In the genomic region with DNA sequence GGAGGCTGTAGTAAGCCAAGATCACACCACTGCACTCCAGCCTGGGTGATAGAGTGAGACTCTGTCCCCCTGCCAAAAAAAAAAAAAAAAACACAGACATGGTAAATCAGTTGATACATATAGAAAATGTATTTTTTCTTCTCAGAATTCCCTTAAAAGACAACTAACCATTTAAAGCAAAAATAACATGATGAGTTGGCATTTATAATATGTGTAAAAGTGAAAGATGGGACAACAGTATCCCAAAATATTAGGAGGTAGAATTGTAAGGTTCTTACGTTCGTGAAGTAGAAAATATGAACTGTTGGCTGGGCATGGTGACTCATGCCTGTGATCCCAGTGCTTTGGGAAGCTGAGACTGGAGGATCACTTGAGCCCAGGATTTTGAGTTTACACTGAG, we compare ENCODE assay signal across 24 cellular contexts.
A peak's percentile ranks its signal among the peaks of the same experiment; 100 is the strongest.
DNase-seq lines count a peak whose midpoint lies in the region; ATAC-seq, FAIRE-seq and TF ChIP-seq lines count a peak whose summit lies in the region.
"Had no signal": no experiment of that assay in that cellular context is flagged by ENCODE, and none has a peak within 500 bp of the region (broad histone marks: within the 10 kb centered on the region; RNA-seq: fewer than 3 reads in every experiment).

No MANE protein-coding gene starts in this region.

- DNase-seq in A549 (ENCODE audit: low read depth in 1 of 2, low spot score in 1 of 2) = no peak
- DNase-seq in HFFc6 = no peak
- DNase-seq in bronchial epithelial cell (ENCODE audit: low read depth) = no peak
- DNase-seq in osteoblast (ENCODE audit: insufficient read length, low spot score, missing footprints) = no peak
- DNase-seq in coronary artery (ENCODE audit: low spot score) = no peak
- DNase-seq in iPS-NIHi7 (ENCODE audit: extremely low spot score) = no peak
- no peak for DNase-seq in NCI-H2227 (lab: John Stamatoyannopoulos, UW; ENCODE audit: unreplicated experiment)
- DNase-seq: 8988T; CD4-positive, CD25-positive, alpha-beta regulatory T cell; DMS153; DND-41; H9; NCI-H1048; NCI-H1417; NCI-H1694; NCI-H2029 treated with DMSO at 0.1 percent for 48 hours; NCI-H2227 treated with DMSO at 0.1 percent for 48 hours; NCI-H526 treated with DMSO at 0.1 percent for 48 hours; Right ventricle myocardium superior; RPMI8226 had no signal

- CTCF ChIA-PET in A549 (lab: Yijun Ruan, JAX) = interaction anchor here (0.6 to 1.5 kb wide), 3 partner anchors 179 to 835 kb away, joined by 3 to 4 read pairs (median 4); no protein-coding TSS in a partner anchor

- peaks cover 45% of the 10 kb centered on the region for H3K36me3 Mint-ChIP-seq in HFFc6 (ENCODE audit: low read depth)

- 0 out of 2 replicates have a peak, but pooled peaks cover 3% of the 10 kb centered on the region for H3K27me3 Mint-ChIP-seq in HFFc6 (ENCODE audit: insufficient read depth)
- H3K27me3 Mint-ChIP-seq: CD4-positive, CD25-positive, alpha-beta regulatory T cell; IgD-negative memory B cell had no signal

- no peak for TF ChIP-seq POLR2A in A549 (IDR thresholded peaks at IDR 0.05; ENCODE audit: low read length)

- 92% methylated on average over 2 of the region's 2 CpGs for WGBS in A549 (ENCODE audit: missing lambda C conversion rate)

- no peak overlapping the region for H2AFZ ChIP-seq in osteoblast (ENCODE audit: low read length)
- H2AFZ ChIP-seq: GM23338 had no signal

- H3K27ac Mint-ChIP-seq in HFFc6 = peak overlapping the region; percentile 40
- H3K27ac Mint-ChIP-seq: CD4-positive, CD25-positive, alpha-beta regulatory T cell; GM23338; H9; IgD-negative memory B cell had no signal

- H3K27ac ChIP-seq in A549 = no peak overlapping the region
- H3K27ac ChIP-seq in osteoblast (ENCODE audit: low read depth, low read length) = peak overlapping the region; percentile 20
- H3K27ac ChIP-seq in coronary artery = no peak overlapping the region
- H3K27ac ChIP-seq: BLaER1 had no signal

- no peaks in the 10 kb centered on the region for H3K79me2 ChIP-seq in osteoblast (ENCODE audit: insufficient read depth, low read length)

- ATAC-seq in A549 = no peak
- ATAC-seq: GM23338 had no signal

- H3K9me3 ChIP-seq in A549 = no peaks in the 10 kb centered on the region
- no peaks in the 10 kb centered on the region for H3K9me3 ChIP-seq in osteoblast (ENCODE audit: low read depth, low read length)

- TF ChIP-seq EP300 in A549 (IDR thresholded peaks at IDR 0.05) = no peak

- no peak overlapping the region for H3K4me3 ChIP-seq in A549
- no peak overlapping the region for H3K4me3 ChIP-seq in bronchial epithelial cell (ENCODE audit: low read depth, low read length)
- no peak overlapping the region for H3K4me3 ChIP-seq in osteoblast (ENCODE audit: insufficient read depth, low read length)
- H3K4me3 ChIP-seq in coronary artery = no peak overlapping the region
- H3K4me3 ChIP-seq: BLaER1, GM23338 had no signal

- FAIRE-seq in A549 (lab: Jason Lieb, UNC) (peak; percentile 36), bronchial epithelial cell (lab: Jason Lieb, UNC) (peak; percentile 40)
- FAIRE-seq: G401.6 had no signal

- peaks cover 22% of the 10 kb centered on the region for H3K4me1 Mint-ChIP-seq in HFFc6 (ENCODE audit: low read depth)
- H3K4me1 Mint-ChIP-seq: IgD-negative memory B cell had no signal

- no peak overlapping the region for H3K4me2 ChIP-seq in A549
- no peak overlapping the region for H3K4me2 ChIP-seq in osteoblast (ENCODE audit: insufficient read depth, low read length)
- H3K4me2 ChIP-seq: BLaER1, GM23338 had no signal

- POLR2A ChIA-PET in A549 (lab: Yijun Ruan, JAX) = no interaction called here

- no peak overlapping the region for H3K4me3 Mint-ChIP-seq in HFFc6
- H3K4me3 Mint-ChIP-seq: GM23338, H9, IgD-negative memory B cell had no signal

- TF ChIP-seq CTCF in A549 (IDR thresholded peaks at IDR 0.05) = no peak
- no peak for TF ChIP-seq CTCF in HFFc6 (IDR thresholded peaks at IDR 0.05)
- no peak for TF ChIP-seq CTCF in bronchial epithelial cell (IDR thresholded peaks at IDR 0.05; ENCODE audit: insufficient read depth, low read length, severe bottlenecking)
- no peak for TF ChIP-seq CTCF in osteoblast (IDR thresholded peaks at IDR 0.05; ENCODE audit: extremely low read depth, low read depth, low read length)
- no peak for TF ChIP-seq CTCF in coronary artery (IDR thresholded peaks at IDR 0.05)

- H3K27me3 ChIP-seq in bronchial epithelial cell (ENCODE audit: control insufficient read depth, insufficient read depth, low read length) (no peaks in the 10 kb centered on the region), osteoblast (ENCODE audit: insufficient read depth, low read length) (no peaks in the 10 kb centered on the region)
- H3K27me3 ChIP-seq: BLaER1 had no signal

- no peaks in the 10 kb centered on the region for H4K20me1 ChIP-seq in osteoblast (ENCODE audit: insufficient read depth, low read length)
- H4K20me1 ChIP-seq: BLaER1 had no signal

- no peaks in the 10 kb centered on the region; the same call in 2 of the 3 replicates for H3K4me1 ChIP-seq in A549
- H3K4me1 ChIP-seq in osteoblast (ENCODE audit: insufficient read depth, low read length) = no peaks in the 10 kb centered on the region
- H3K4me1 ChIP-seq: BLaER1 had no signal

- no peak for TF ChIP-seq RAD21 in A549 (conservative IDR thresholded peaks at IDR 0.05 in 1 of 2, IDR thresholded peaks at IDR 0.05 in 1 of 2)

- no peaks in the 10 kb centered on the region for H3K36me3 ChIP-seq in bronchial epithelial cell (ENCODE audit: control insufficient read depth, insufficient read depth, low read length)
- no peaks in the 10 kb centered on the region for H3K36me3 ChIP-seq in osteoblast (ENCODE audit: insufficient read depth, low read length)

- H3K9me3 Mint-ChIP-seq in HFFc6 = no peaks in the 10 kb centered on the region

TF ChIP-seq in A549, 52 proteins besides CTCF, POLR2A, EP300 and RAD21:
- TF ChIP-seq FOSL2 (IDR thresholded peaks at IDR 0.05) (no peak), FOSL2 (CRISPR knock-in tag; IDR thresholded peaks at IDR 0.05) (no peak), MAFK (IDR thresholded peaks at IDR 0.05; ENCODE audit: partially characterized antibody) (peak; percentile 74)
